Comparison of ENCODE assay signal across 8 cellular contexts in genomic region chr7:25894902-25895791, GRCh38.
DNase-seq lines count a peak whose midpoint lies in the region; ATAC-seq and TF ChIP-seq lines count a peak whose summit lies in the region.

No MANE protein-coding gene starts in this region.

- POLR2A ChIA-PET in HCT116 (lab: Charles Lee), result no interaction called here

- CTCF ChIA-PET in HCT116 (lab: Charles Lee), result interaction anchor here (0.7 to 5.7 kb wide), 17 partner anchors 9 to 1267 kb away, joined by 3 to 94 read pairs (median 4); no protein-coding TSS in a partner anchor

- H3K27ac ChIP-seq in HCT116 (ENCODE audit: low read depth, low read length) (peak overlapping the region; percentile 26; the same call in 1 of the 2 replicates), coronary artery (no peak overlapping the region), right lobe of liver (no peak overlapping the region)

- 19% methylated on average over 11 of the region's 30 CpGs for WGBS in right lobe of liver (ENCODE audit: insufficient coverage, low coverage, low lambda C conversion rate, missing lambda C conversion rate)

- no peak overlapping the region; the same call in 1 of the 2 replicates for H3K9ac ChIP-seq in HCT116 (ENCODE audit: low read length)

- H3K27me3 ChIP-seq in HCT116 (ENCODE audit: insufficient read depth, low read length) (no peaks in the 10 kb centered on the region), right lobe of liver (no peaks in the 10 kb centered on the region)

- TF ChIP-seq CTCF in GM10266 (IDR thresholded peaks at IDR 0.05; ENCODE audit: control insufficient read depth, insufficient read depth, low read depth, missing control alignments) (peak; percentile 59), HCT116 (IDR thresholded peaks at IDR 0.05 in 2 of 3, conservative IDR thresholded peaks at IDR 0.05 in 1 of 3; ENCODE audit: borderline replicate concordance in 1 of 3, insufficient read depth in 1 of 3, low read depth in 2 of 3, low read length in 2 of 3) (peak; percentile 49 to 86 (median 78); a peak in 5 of 6 replicates), coronary artery (IDR thresholded peaks at IDR 0.05) (peak; percentile 40), right lobe of liver (IDR thresholded peaks at IDR 0.05) (peak; percentile 56 to 79 (median 78))

- peak; percentile 40; the same call in 1 of the 2 replicates for TF ChIP-seq RAD21 in HCT116 (IDR thresholded peaks at IDR 0.05; ENCODE audit: low read depth)

- H4K20me1 ChIP-seq in HCT116 (ENCODE audit: insufficient read depth), result no peaks in the 10 kb centered on the region

- peak overlapping the region; percentile 81 for H2AFZ ChIP-seq in HCT116 (ENCODE audit: low read depth, low read length, poor library complexity, severe bottlenecking)

- H3K4me1 ChIP-seq in HCT116 (ENCODE audit: control insufficient read depth in 1 of 2, insufficient read depth in 2 of 2, low read length in 2 of 2) (peaks cover 6 to 28% of the 10 kb centered on the region in 2 experiments; a peak in 3 of 4 replicates), right lobe of liver (no peaks in the 10 kb centered on the region)

- peak; percentile 74 for ATAC-seq in HCT116
- ATAC-seq in right lobe of liver, result peak; percentile 81 to 85 (median 84)

- TF ChIP-seq POLR2A in HCT116 (IDR thresholded peaks at IDR 0.05; ENCODE audit: borderline replicate concordance, extremely low read depth, insufficient read depth, insufficient read length) (no peak), right lobe of liver (IDR thresholded peaks at IDR 0.05) (no peak)

- DNase-seq in GM10266 (ENCODE audit: extremely low spot score) (peak; percentile 52), HCT116 (ENCODE audit: low read depth, low spot score) (peak; percentile 18), MV-4-11 (lab: John Stamatoyannopoulos, UW) (peak; percentile 98), coronary artery (ENCODE audit: low spot score) (no peak), right lobe of liver (peak; percentile 75), NCI-H2171 (lab: John Stamatoyannopoulos, UW) (no peak)
- peak; percentile 54 to 61 for DNase-seq in activated CD4-positive, alpha-beta T cell treated with anti-CD3 and anti-CD28 coated beads for 4 hours
- DNase-seq in stimulated activated CD4-positive, alpha-beta T cell treated with anti-CD3 and anti-CD28 coated beads, TNF-alpha, amount 100 ng/mL, for 48 hours (ENCODE audit: low read depth in 3 of 3), result peak; percentile 39 to 48 (median 41)

- BruUV-seq in HCT116 (replicated peaks; lab: Mats Ljungman, UMichigan), result no TSS peak

- no peaks in the 10 kb centered on the region for H3K36me3 ChIP-seq in HCT116 (ENCODE audit: control insufficient read depth in 1 of 2, insufficient read depth in 2 of 2, low read length in 2 of 2)
- no peaks in the 10 kb centered on the region for H3K36me3 ChIP-seq in right lobe of liver

- intact Hi-C loops in HCT116 (cut with micrococcal nuclease), result loop anchor here (10.0 kb wide), 1 partner anchor 610 kb away; no protein-coding TSS in a partner anchor
- intact Hi-C loops in right lobe of liver (cut with DNase I), result loop anchor here (5.0 to 10.0 kb wide), 2 partner anchors 172 to 470 kb away; no protein-coding TSS in a partner anchor

- H3K9me3 ChIP-seq in HCT116 (ENCODE audit: control insufficient read depth in 1 of 2, insufficient read depth in 1 of 2, low read depth in 1 of 2, low read length in 2 of 2), result no peaks in the 10 kb centered on the region
- no peaks in the 10 kb centered on the region for H3K9me3 ChIP-seq in right lobe of liver

- H3K9me2 ChIP-seq in HCT116 (ENCODE audit: insufficient read depth), result no peaks in the 10 kb centered on the region

- H3K4me3 ChIP-seq in HCT116 (replicated peaks in 1 of 2; ENCODE audit: low read depth in 1 of 2, low read length in 2 of 2) (peak overlapping the region; percentile 18 to 24), coronary artery (peak overlapping the region; percentile 56), right lobe of liver (peak overlapping the region in 2 of 3 donors; percentile 25 to 36)

- H3K4me2 ChIP-seq in HCT116 (ENCODE audit: low read length), result peak overlapping the region; percentile 67

- RAD21 ChIA-PET in HCT116 (lab: Charles Lee; ENCODE audit: low non-redundant PET in 1 of 2, low total read pairs in 2 of 2, uncharacterized antibody in 2 of 2, unreplicated experiment in 2 of 2), result interaction anchor here (1.3 to 2.8 kb wide), 3 partner anchors 167 to 470 kb away, joined by 4 to 15 read pairs (median 4); no protein-coding TSS in a partner anchor

- no peaks in the 10 kb centered on the region for H3K79me2 ChIP-seq in HCT116 (ENCODE audit: insufficient read depth, low read length)

TF ChIP-seq in HCT116, 20 proteins besides CTCF, POLR2A, EP300 and RAD21:
- TF ChIP-seq POLR2AphosphoS5 (IDR thresholded peaks at IDR 0.05; ENCODE audit: low read depth, low read length) (peak; percentile 23; the same call in 1 of the 2 replicates), YY1 (IDR thresholded peaks at IDR 0.05; ENCODE audit: extremely low read depth, insufficient replicate concordance, low read depth, low read length) (peak; percentile 66), EGR1 (IDR thresholded peaks at IDR 0.05; ENCODE audit: low read depth) (peak; percentile 91), SP1 (IDR thresholded peaks at IDR 0.05; ENCODE audit: low read depth) (0 out of 2 replicates have a peak, but pooled peaks have one; percentile 10), SRF (IDR thresholded peaks at IDR 0.05; ENCODE audit: low read depth) (no peak), MAX (IDR thresholded peaks at IDR 0.05) (no peak)

Comparison
In these comparisons a context has a peak if more than half of its experiments do, and no peak if none do; other contexts are left out.
1. DNase-seq: peak in GM10266 (single experiment), HCT116 (single experiment), MV-4-11 (single experiment), activated CD4-positive, alpha-beta T cell treated with anti-CD3 and anti-CD28 coated beads for 4 hours (2 of 2), right lobe of liver (3 of 3) and stimulated activated CD4-positive, alpha-beta T cell treated with anti-CD3 and anti-CD28 coated beads, TNF-alpha, amount 100 ng/mL, for 48 hours (3 of 3); none in coronary artery (single experiment) and NCI-H2171 (single experiment).
2. Peak in every context shown above with its lines, with median percentiles within 50 percentile points of each other: CTCF ChIP-seq and H3K4me3 ChIP-seq.